In genomic region chr11:75925785-75926164, GRCh38 we compare ENCODE assay signal across 19 cellular contexts.
DNase-seq lines count a peak whose midpoint lies in the region; ATAC-seq and TF ChIP-seq lines count a peak whose summit lies in the region.
"Had no signal": no experiment of that assay in that cellular context is flagged by ENCODE, and none has a peak within 500 bp of the region (broad histone marks: within the 10 kb centered on the region; RNA-seq: fewer than 3 reads in every experiment).

No MANE protein-coding gene starts in this region.

- CTCF ChIA-PET in IMR-90 (lab: Yijun Ruan, JAX) = no interaction called here

- H3K9me3 ChIP-seq in IMR-90 (ENCODE audit: control insufficient read depth, insufficient read depth, low read length) = no peaks in the 10 kb centered on the region
- H3K9me3 ChIP-seq in trophoblast cell (ENCODE audit: insufficient read depth, low read depth, low read length) = no peaks in the 10 kb centered on the region
- H3K9me3 ChIP-seq: tibial artery had no signal

- H4K20me1 ChIP-seq in IMR-90 (ENCODE audit: insufficient read depth, low read length) = no peaks in the 10 kb centered on the region

- H2BK20ac ChIP-seq in IMR-90 (ENCODE audit: low read depth, low read length) = no peak overlapping the region

- in situ Hi-C loops in IMR-90 (cut with MboI; ENCODE audit: low sequenced_read_pairs) = no loop called here

- H3K4me2 ChIP-seq in IMR-90 (ENCODE audit: low read depth, low read length) = no peak overlapping the region
- H3K4me2 ChIP-seq in trophoblast cell (ENCODE audit: low read length) = no peak overlapping the region

- no peaks in the 10 kb centered on the region for H3K9me1 ChIP-seq in IMR-90 (ENCODE audit: insufficient read depth, low read length)

- H3K79me1 ChIP-seq in IMR-90 (ENCODE audit: low read depth in 1 of 2, low read length in 2 of 2) = peaks cover 5 to 10% of the 10 kb centered on the region in 2 experiments; a peak in 2 of 4 replicates
- no peaks in the 10 kb centered on the region for H3K79me1 ChIP-seq in trophoblast cell (ENCODE audit: low read length)

- H2BK12ac ChIP-seq in trophoblast cell (ENCODE audit: low read length) = no peak overlapping the region

- H4K91ac ChIP-seq in IMR-90 (ENCODE audit: insufficient read depth, low read depth, low read length) (no peak overlapping the region), trophoblast cell (ENCODE audit: low read depth, low read length) (no peak overlapping the region)

- no peak for TF ChIP-seq CTCF in IMR-90 (conservative IDR thresholded peaks at IDR 0.05; ENCODE audit: low read depth, low read length)
- TF ChIP-seq CTCF in cardiac fibroblast (IDR thresholded peaks at IDR 0.05; ENCODE audit: low read depth, low read length) = no peak

- H3K36me3 ChIP-seq in IMR-90 (ENCODE audit: control insufficient read depth, insufficient read depth, low read length) (no peaks in the 10 kb centered on the region), trophoblast cell (ENCODE audit: control insufficient read depth in 1 of 2, insufficient read depth in 2 of 2, low read length in 2 of 2) (no peaks in the 10 kb centered on the region)
- H3K36me3 ChIP-seq: tibial artery had no signal

- H2BK120ac ChIP-seq in IMR-90 (ENCODE audit: low read depth, low read length) (no peak overlapping the region), trophoblast cell (ENCODE audit: insufficient read depth, low read length, poor library complexity) (no peak overlapping the region)

- H2BK15ac ChIP-seq in IMR-90 (ENCODE audit: low read depth, low read length) = no peak overlapping the region

- no peak overlapping the region for H2AK9ac ChIP-seq in IMR-90 (replicated peaks; ENCODE audit: low read depth, low read length, poor library complexity)

- H3K18ac ChIP-seq in IMR-90 (ENCODE audit: low read depth, low read length) (no peak overlapping the region), trophoblast cell (ENCODE audit: low read length) (no peak overlapping the region)

- dilution Hi-C loops in IMR-90 (cut with HindIII; ENCODE audit: low sequenced_read_pairs, unreplicated experiment) = no loop called here

- TF ChIP-seq POLR2A in IMR-90 (IDR thresholded peaks at IDR 0.05; ENCODE audit: low read depth, low read length) = no peak

- H3K4me1 ChIP-seq in IMR-90 (ENCODE audit: control insufficient read depth, insufficient read depth, low read length) (peaks cover 5% of the 10 kb centered on the region; the same call in 1 of the 2 replicates), trophoblast cell (ENCODE audit: control insufficient read depth in 1 of 2, insufficient read depth in 2 of 2, low read length in 2 of 2) (peaks cover 0 to 2% of the 10 kb centered on the region in 2 experiments)

- ATAC-seq in IMR-90 (ENCODE audit: low read depth) = no peak
- no peak for ATAC-seq in HG02623 (IDR thresholded peaks at IDR 0.05; ENCODE audit: unreplicated experiment)
- no peak for ATAC-seq in GM19395 (IDR thresholded peaks at IDR 0.05; ENCODE audit: unreplicated experiment)

- no peaks in the 10 kb centered on the region for H3K79me2 ChIP-seq in trophoblast cell (ENCODE audit: control insufficient read depth, insufficient read depth, low read length, poor library complexity)

- H3K4ac ChIP-seq in IMR-90 (ENCODE audit: low read depth, low read length) (no peak overlapping the region), trophoblast cell (ENCODE audit: low read depth, low read length) (no peak overlapping the region)

- TF ChIP-seq RAD21 in IMR-90 (IDR thresholded peaks at IDR 0.05; ENCODE audit: low read length) = no peak

- no peak overlapping the region for H2AK5ac ChIP-seq in IMR-90 (ENCODE audit: low read depth, low read length)
- H2AK5ac ChIP-seq in trophoblast cell (ENCODE audit: low read length) = no peak overlapping the region

- no peak overlapping the region for H4K5ac ChIP-seq in IMR-90 (ENCODE audit: low read depth, low read length)

- peak; percentile 6 for DNase-seq in Daoy (ENCODE audit: low read depth)
- DNase-seq in IMR-90 = peak; percentile 28
- peak; percentile 5 to 72 for DNase-seq in cardiac fibroblast (ENCODE audit: low read depth in 2 of 2)
- peak; percentile 81 for DNase-seq in kidney tubule cell (ENCODE audit: low spot score)
- no peak for DNase-seq in AG08395 (ENCODE audit: low spot score)
- no peak for DNase-seq in trophoblast cell
- DNase-seq: activated naive CD8-positive, alpha-beta T cell treated with anti-CD3 and anti-CD28 coated beads, Interleukin-2, amount 10 ng/mL, durations not matched to agents 7 days and 5 days; CD4-positive, CD25-positive, alpha-beta regulatory T cell; H9; NCI-H1417 treated with DMSO at 0.1 percent for 48 hours; NCI-H2171 treated with DMSO at 0.1 percent for 48 hours; NCI-H69; nephron progenitor cell; posterior cingulate gyrus; stimulated activated CD4-positive, alpha-beta T cell treated with anti-CD3 and anti-CD28 coated beads, Interleukin-2, amount 100 ng/mL, for 24 hours; stimulated activated naive CD4-positive, alpha-beta T cell treated with Interleukin-2 at 50 U/mL for 16 hours; tibial artery had no signal

- no peak overlapping the region for H3K9ac ChIP-seq in IMR-90 (ENCODE audit: low read depth, low read length)
- no peak overlapping the region for H3K9ac ChIP-seq in trophoblast cell (ENCODE audit: low read length)

- H3K14ac ChIP-seq in IMR-90 (replicated peaks; ENCODE audit: low read depth, low read length) (0 out of 2 replicates have a peak overlapping the region, but pooled peaks have one; percentile 45), trophoblast cell (ENCODE audit: low read length) (no peak overlapping the region)

- H2AFZ ChIP-seq in IMR-90 (replicated peaks; ENCODE audit: low read length, poor library complexity) (no peak overlapping the region), trophoblast cell (ENCODE audit: insufficient read depth, low read length, poor library complexity) (no peak overlapping the region)

- no peak overlapping the region for H4K12ac ChIP-seq in trophoblast cell (ENCODE audit: low read depth, low read length)

- H3K23ac ChIP-seq in IMR-90 (ENCODE audit: low read depth, low read length) = no peak overlapping the region
- H3K23ac ChIP-seq in trophoblast cell (ENCODE audit: low read length) = no peak overlapping the region

- no peak overlapping the region for H3K4me3 ChIP-seq in IMR-90 (ENCODE audit: insufficient read depth, low read depth, low read length)
- H3K4me3 ChIP-seq in cardiac fibroblast (replicated peaks in 1 of 2; ENCODE audit: low read depth in 2 of 2, low read length in 2 of 2) = no peak overlapping the region
- H3K4me3 ChIP-seq in trophoblast cell (ENCODE audit: low read depth, low read length) = no peak overlapping the region
- H3K4me3 ChIP-seq: tibial artery had no signal

- H2BK5ac ChIP-seq in IMR-90 (ENCODE audit: low read depth, low read length, poor library complexity, severe bottlenecking) = no peak overlapping the region
- no peak overlapping the region for H2BK5ac ChIP-seq in trophoblast cell (ENCODE audit: low read depth, low read length, poor library complexity)

- no CpG with 5 or more reads among the region's 1 CpG for WGBS in IMR-90 (ENCODE audit: extremely low coverage in 2 of 2, insufficient read length in 1 of 2), 2 experiments
- no CpG with 5 or more reads among the region's 1 CpG for WGBS in trophoblast cell (ENCODE audit: extremely low coverage, insufficient coverage, insufficient read length)

- no TSS peak for BruUV-seq in IMR-90 (replicated peaks; lab: Mats Ljungman, UMichigan)

- no peak overlapping the region for H3K56ac ChIP-seq in IMR-90 (ENCODE audit: extremely low read depth, insufficient read depth, low read length)

- no peaks in the 10 kb centered on the region for H3K27me3 ChIP-seq in IMR-90 (ENCODE audit: control insufficient read depth, insufficient read depth, low read length)
- H3K27me3 ChIP-seq in trophoblast cell (ENCODE audit: insufficient read depth, low read length) = no peaks in the 10 kb centered on the region
- H3K27me3 ChIP-seq: tibial artery had no signal

- no peak overlapping the region for H4K8ac ChIP-seq in IMR-90 (ENCODE audit: low read depth in 2 of 2, low read length in 2 of 2)
- H4K8ac ChIP-seq in trophoblast cell (ENCODE audit: low read depth, low read length) = no peak overlapping the region

- H3K27ac ChIP-seq in IMR-90 (ENCODE audit: insufficient read depth, low read length) (no peak overlapping the region), trophoblast cell (ENCODE audit: low read depth, low read length) (no peak overlapping the region)

- intact Hi-C loops in IMR-90 (cut with micrococcal nuclease) = no loop called here

- POLR2A ChIA-PET in IMR-90 (lab: Charles Lee; ENCODE audit: unreplicated experiment) = no interaction called here

TF ChIP-seq in IMR-90, 13 proteins besides CTCF, POLR2A, EP300 and RAD21:
- TF ChIP-seq BHLHE40 (IDR thresholded peaks at IDR 0.05; ENCODE audit: low read depth, low read length) (no peak), FOS (IDR thresholded peaks at IDR 0.05; ENCODE audit: low read depth, low read length) (no peak), SMC3 (IDR thresholded peaks at IDR 0.05; ENCODE audit: low read depth, low read length) (no peak), MAZ (IDR thresholded peaks at IDR 0.05; ENCODE audit: borderline replicate concordance, low read depth, low read length) (no peak), USF2 (IDR thresholded peaks at IDR 0.05; ENCODE audit: low read depth, low read length) (no peak), RFX5 (IDR thresholded peaks at IDR 0.05; ENCODE audit: low read depth, low read length) (no peak), MAFK (IDR thresholded peaks at IDR 0.05; ENCODE audit: low read depth, low read length) (no peak), RCOR1 (IDR thresholded peaks at IDR 0.05; ENCODE audit: insufficient replicate concordance, low read length) (no peak)

Comparison
In these comparisons a context has a peak if more than half of its experiments do, and no peak if none do; other contexts are left out.
1. DNase-seq: peak in Daoy (single experiment), IMR-90 (single experiment), cardiac fibroblast (2 of 2) and kidney tubule cell (single experiment); none in AG08395 (single experiment) and trophoblast cell (0 of 2).